Comparison of ENCODE assay signal across 1 cellular context in genomic region chr12:39441963-39442894, GRCh38.
TF ChIP-seq lines count a peak whose summit lies in the region.

No MANE protein-coding gene starts in this region.

TF ChIP-seq in GM23338, 12 proteins besides CTCF, POLR2A, EP300 and RAD21 (continued from another document):
- TF ChIP-seq REST (IDR thresholded peaks at IDR 0.05; ENCODE audit: unreplicated experiment) (no peak), EZH2 (IDR thresholded peaks at IDR 0.05; ENCODE audit: low read depth, unreplicated experiment) (no peak), EZH2phosphoT487 (IDR thresholded peaks at IDR 0.05; ENCODE audit: unreplicated experiment) (no peak), ZNF331 (CRISPR knock-in tag; IDR thresholded peaks at IDR 0.05; ENCODE audit: low read depth) (no peak)
